Comparison of ENCODE assay signal across 14 cellular contexts in the genomic region with DNA sequence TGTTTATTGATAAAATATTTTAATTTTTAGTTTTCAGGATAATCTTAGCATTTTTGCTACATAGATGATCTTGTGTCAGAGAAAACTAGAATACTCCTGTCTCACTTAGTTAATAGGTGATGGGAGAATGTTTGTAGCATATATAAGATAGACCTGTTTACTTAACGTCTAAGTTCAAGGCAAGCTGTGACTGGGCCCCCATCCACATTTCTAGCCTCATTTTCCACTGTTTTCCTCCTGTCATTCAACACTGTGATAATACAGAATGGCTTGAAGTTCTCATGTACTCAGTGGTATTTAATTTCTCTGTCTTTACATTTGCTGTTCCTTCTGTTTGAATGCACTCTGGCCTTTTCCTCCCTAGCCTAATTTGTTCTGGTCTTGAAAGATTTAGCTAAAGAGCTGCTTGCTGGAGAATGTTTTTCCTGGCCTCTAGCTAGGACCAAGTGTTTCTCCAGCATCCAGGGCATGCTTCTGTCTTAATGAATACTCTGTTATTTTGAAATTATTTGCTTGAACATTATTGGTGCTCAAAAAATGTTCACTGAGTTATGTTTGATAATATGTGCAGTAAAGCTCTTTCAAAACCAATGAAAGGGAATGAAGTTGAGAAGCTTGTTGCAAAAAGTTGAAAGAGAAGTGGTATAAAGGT.
"Had no signal": no experiment of that assay in that cellular context is flagged by ENCODE, and none has a peak within 500 bp of the region (broad histone marks: within the 10 kb centered on the region; RNA-seq: fewer than 3 reads in every experiment).

No MANE protein-coding gene starts in this region.

- H3K27me3 ChIP-seq: dorsolateral prefrontal cortex, neural progenitor cell had no signal

- H3K36me3 ChIP-seq: neural progenitor cell had no signal

- H3K9me3 Mint-ChIP-seq: stimulated activated memory B cell treated with anti-CD40 and anti-IgM and Interleukin-4, amounts not matched to agents 10 μg/mL and 1 μg/mL and 100 μg/mL, for 72 hours had no signal

- ATAC-seq: activated CD8-positive, alpha-beta T cell treated with anti-CD3 and anti-CD28 coated beads, Interleukin-2, amount 10 ng/mL, durations not matched to agents 7 days and 5 days; esophagus mucosa; stimulated activated memory B cell treated with anti-CD40 and anti-IgM and Interleukin-4, amounts not matched to agents 10 μg/mL and 1 μg/mL and 100 μg/mL, for 72 hours had no signal

- H3K4me1 ChIP-seq: neural progenitor cell had no signal

- DNase-seq: activated CD8-positive, alpha-beta memory T cell treated with anti-CD3 and anti-CD28 coated beads, Interleukin-2, amount 50 U/mL, for 48 hours; activated CD8-positive, alpha-beta T cell treated with anti-CD3 and anti-CD28 coated beads, Interleukin-2, amount 10 ng/mL, durations not matched to agents 7 days and 5 days; activated naive CD4-positive, alpha-beta T cell treated with anti-CD3 and anti-CD28 coated beads for 36 hours; cerebellar nuclear complex; dorsolateral prefrontal cortex; glutamatergic neuron; left cardiac atrium; mammary epithelial cell; right cardiac atrium; stimulated activated CD4-positive, alpha-beta T cell treated with anti-CD3 and anti-CD28 coated beads, Interleukin-1b, Interleukin-23, amount 100 ng/mL, for 48 hours; T-helper 9 cell had no signal

- H3K27me3 Mint-ChIP-seq: stimulated activated memory B cell treated with anti-CD40 and anti-IgM and Interleukin-4, amounts not matched to agents 10 μg/mL and 1 μg/mL and 100 μg/mL, for 72 hours had no signal

- H3K27ac ChIP-seq: neural progenitor cell had no signal

- H3K27ac Mint-ChIP-seq: activated CD8-positive, alpha-beta T cell treated with anti-CD3 and anti-CD28 coated beads, Interleukin-2, amount 10 ng/mL, durations not matched to agents 7 days and 5 days; activated naive CD4-positive, alpha-beta T cell treated with anti-CD3 and anti-CD28 coated beads for 36 hours; neural progenitor cell; stimulated activated memory B cell treated with anti-CD40 and anti-IgM and Interleukin-4, amounts not matched to agents 10 μg/mL and 1 μg/mL and 100 μg/mL, for 72 hours had no signal

- H3K4me1 Mint-ChIP-seq: neural progenitor cell had no signal

- H3K4me3 ChIP-seq: dorsolateral prefrontal cortex, neural progenitor cell had no signal

- H3K4me3 Mint-ChIP-seq: activated CD8-positive, alpha-beta T cell treated with anti-CD3 and anti-CD28 coated beads, Interleukin-2, amount 10 ng/mL, durations not matched to agents 7 days and 5 days; activated naive CD4-positive, alpha-beta T cell treated with anti-CD3 and anti-CD28 coated beads for 36 hours; neural progenitor cell; stimulated activated memory B cell treated with anti-CD40 and anti-IgM and Interleukin-4, amounts not matched to agents 10 μg/mL and 1 μg/mL and 100 μg/mL, for 72 hours had no signal
